In the genomic region with DNA sequence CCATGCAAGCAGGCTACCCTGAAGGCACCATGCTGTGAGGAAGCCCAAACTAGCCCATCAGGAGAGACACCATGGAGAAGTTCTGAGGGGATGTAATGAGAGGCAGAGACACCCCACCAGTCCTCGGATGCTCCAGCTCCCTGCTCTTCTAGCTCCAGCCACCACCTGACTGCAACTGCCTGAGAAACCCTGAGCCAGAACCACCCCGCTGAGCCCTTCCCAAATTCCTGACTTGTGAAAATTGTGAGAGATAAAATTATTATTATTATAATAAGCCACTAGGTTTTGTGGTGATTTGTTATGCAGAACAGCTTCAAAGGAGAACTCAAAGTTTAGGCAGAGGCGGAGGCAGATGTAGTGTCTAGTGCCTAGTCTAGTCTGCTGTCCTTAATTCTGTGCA, we compare ENCODE assay signal across 29 cellular contexts.
"Had no signal": no experiment of that assay in that cellular context is flagged by ENCODE, and none has a peak within 500 bp of the region (broad histone marks: within the 10 kb centered on the region; RNA-seq: fewer than 3 reads in every experiment).

No MANE protein-coding gene starts in this region.

- H3K4me3 ChIP-seq: ascending aorta, esophagus muscularis mucosa, gastrocnemius medialis had no signal

- H3K36me3 Mint-ChIP-seq: activated naive CD4-positive, alpha-beta T cell treated with anti-CD3 and anti-CD28 coated beads, Interleukin-2, amount 10 ng/mL, durations not matched to agents 7 days and 5 days; activated naive CD4-positive, alpha-beta T cell treated with anti-CD3 and anti-CD28 coated beads, Interleukin-2, amount 50 U/mL, for 72 hours; activated naive CD8-positive, alpha-beta T cell treated with anti-CD3 and anti-CD28 coated beads, Interleukin-2, amount 10 ng/mL, durations not matched to agents 7 days and 5 days; brain had no signal

- DNase-seq: activated CD4-positive, alpha-beta memory T cell treated with anti-CD3 and anti-CD28 coated beads, Interleukin-2, amount 10 ng/mL, durations not matched to agents 7 days and 5 days; activated CD4-positive, alpha-beta T cell treated with anti-CD3 and anti-CD28 coated beads for 36 hours; activated CD4-positive, CD25-positive, alpha-beta regulatory T cell; activated CD4-positive, CD25-positive, alpha-beta regulatory T cell treated with anti-CD3 and anti-CD28 coated beads, Interleukin-2, amount 50 U/mL, for 72 hours; activated CD8-positive, alpha-beta memory T cell treated with anti-CD3 and anti-CD28 coated beads, Interleukin-2, amount 50 U/mL, for 48 hours; activated gamma-delta T cell; activated naive CD4-positive, alpha-beta T cell; activated naive CD4-positive, alpha-beta T cell treated with anti-CD3 and anti-CD28 coated beads, Interleukin-2, amount 10 ng/mL, durations not matched to agents 7 days and 5 days; activated naive CD8-positive, alpha-beta T cell treated with anti-CD3 and anti-CD28 coated beads, Interleukin-2, amount 10 ng/mL, durations not matched to agents 7 days and 5 days; activated T-cell treated with anti-CD3 and anti-CD28 coated beads for 4 hours; activated T-cell treated with anti-CD3 and anti-CD28 coated beads, Interleukin-2, amount 50 U/mL, for 24 hours; activated T-cell treated with anti-CD3 and anti-CD28 coated beads, Interleukin-2, amount 50 U/mL, for 72 hours; cortex of kidney; dermis blood vessel endothelial cell; effector CD4-positive, alpha-beta T cell; effector memory CD8-positive, alpha-beta T cell; erythroblast; foreskin keratinocyte; gastrocnemius medialis; glutamatergic neuron; T-helper 2 cell had no signal

- H3K36me3 ChIP-seq: ascending aorta, esophagus muscularis mucosa, gastrocnemius medialis had no signal

- H3K9me3 Mint-ChIP-seq: activated CD4-positive, alpha-beta memory T cell treated with anti-CD3 and anti-CD28 coated beads, Interleukin-2, amount 10 ng/mL, durations not matched to agents 7 days and 5 days; activated CD4-positive, alpha-beta T cell treated with anti-CD3 and anti-CD28 coated beads, Interleukin-2, amount 10 ng/mL, durations not matched to agents 24 days and 14 days; activated naive CD4-positive, alpha-beta T cell treated with anti-CD3 and anti-CD28 coated beads, Interleukin-2, amount 10 ng/mL, durations not matched to agents 7 days and 5 days; activated naive CD4-positive, alpha-beta T cell treated with anti-CD3 and anti-CD28 coated beads, Interleukin-2, amount 50 U/mL, for 72 hours; activated naive CD8-positive, alpha-beta T cell treated with anti-CD3 and anti-CD28 coated beads, Interleukin-2, amount 10 ng/mL, durations not matched to agents 7 days and 5 days; activated T-cell treated with anti-CD3 and anti-CD28 coated beads, Interleukin-2, amount 50 U/mL, for 24 hours; activated T-cell treated with anti-CD3 and anti-CD28 coated beads, Interleukin-2, amount 50 U/mL, for 72 hours; central memory CD8-positive, alpha-beta T cell; effector memory CD8-positive, alpha-beta T cell had no signal

- ATAC-seq: activated CD4-positive, alpha-beta T cell treated with anti-CD3 and anti-CD28 coated beads for 36 hours; activated naive CD4-positive, alpha-beta T cell treated with anti-CD3 and anti-CD28 coated beads, Interleukin-2, amount 50 U/mL, for 72 hours; activated T-cell treated with anti-CD3 and anti-CD28 coated beads, Interleukin-2, amount 50 U/mL, for 72 hours; effector memory CD8-positive, alpha-beta T cell; foreskin keratinocyte; gastrocnemius medialis had no signal

- H3K9me3 ChIP-seq: ascending aorta, esophagus muscularis mucosa, gastrocnemius medialis had no signal

- H3K27me3 Mint-ChIP-seq: activated CD4-positive, alpha-beta memory T cell treated with anti-CD3 and anti-CD28 coated beads, Interleukin-2, amount 10 ng/mL, durations not matched to agents 7 days and 5 days; activated CD4-positive, alpha-beta T cell treated with anti-CD3 and anti-CD28 coated beads for 36 hours; activated T-cell treated with anti-CD3 and anti-CD28 coated beads, Interleukin-2, amount 50 U/mL, for 24 hours had no signal

- H3K4me3 Mint-ChIP-seq: activated CD4-positive, alpha-beta memory T cell treated with anti-CD3 and anti-CD28 coated beads, Interleukin-2, amount 10 ng/mL, durations not matched to agents 7 days and 5 days; activated CD4-positive, alpha-beta T cell treated with anti-CD3 and anti-CD28 coated beads for 36 hours; activated CD4-positive, alpha-beta T cell treated with anti-CD3 and anti-CD28 coated beads, Interleukin-2, amount 10 ng/mL, durations not matched to agents 24 days and 14 days; activated naive CD4-positive, alpha-beta T cell treated with anti-CD3 and anti-CD28 coated beads, Interleukin-2, amount 10 ng/mL, durations not matched to agents 7 days and 5 days; activated naive CD8-positive, alpha-beta T cell treated with anti-CD3 and anti-CD28 coated beads, Interleukin-2, amount 10 ng/mL, durations not matched to agents 7 days and 5 days; activated T-cell treated with anti-CD3 and anti-CD28 coated beads, Interleukin-2, amount 50 U/mL, for 24 hours; activated T-cell treated with anti-CD3 and anti-CD28 coated beads, Interleukin-2, amount 50 U/mL, for 72 hours; brain; central memory CD8-positive, alpha-beta T cell; effector memory CD8-positive, alpha-beta T cell had no signal

- H3K4me1 ChIP-seq: foreskin keratinocyte, gastrocnemius medialis had no signal

- H3K27me3 ChIP-seq: ascending aorta, esophagus muscularis mucosa, foreskin keratinocyte, gastrocnemius medialis had no signal

- H3K27ac ChIP-seq: foreskin keratinocyte, gastrocnemius medialis had no signal

- H3K27ac Mint-ChIP-seq: activated CD4-positive, alpha-beta memory T cell treated with anti-CD3 and anti-CD28 coated beads, Interleukin-2, amount 10 ng/mL, durations not matched to agents 7 days and 5 days; activated CD4-positive, alpha-beta T cell treated with anti-CD3 and anti-CD28 coated beads for 36 hours; activated CD4-positive, alpha-beta T cell treated with anti-CD3 and anti-CD28 coated beads, Interleukin-2, amount 10 ng/mL, durations not matched to agents 24 days and 14 days; activated naive CD4-positive, alpha-beta T cell treated with anti-CD3 and anti-CD28 coated beads, Interleukin-2, amount 10 ng/mL, durations not matched to agents 7 days and 5 days; activated naive CD4-positive, alpha-beta T cell treated with anti-CD3 and anti-CD28 coated beads, Interleukin-2, amount 50 U/mL, for 72 hours; activated naive CD8-positive, alpha-beta T cell treated with anti-CD3 and anti-CD28 coated beads, Interleukin-2, amount 10 ng/mL, durations not matched to agents 7 days and 5 days; activated T-cell treated with anti-CD3 and anti-CD28 coated beads, Interleukin-2, amount 50 U/mL, for 24 hours; activated T-cell treated with anti-CD3 and anti-CD28 coated beads, Interleukin-2, amount 50 U/mL, for 72 hours; brain; effector memory CD8-positive, alpha-beta T cell had no signal

- FAIRE-seq: bronchial epithelial cell, colon had no signal
